ENCODE assay signal across 8 cellular contexts in the genomic region with DNA sequence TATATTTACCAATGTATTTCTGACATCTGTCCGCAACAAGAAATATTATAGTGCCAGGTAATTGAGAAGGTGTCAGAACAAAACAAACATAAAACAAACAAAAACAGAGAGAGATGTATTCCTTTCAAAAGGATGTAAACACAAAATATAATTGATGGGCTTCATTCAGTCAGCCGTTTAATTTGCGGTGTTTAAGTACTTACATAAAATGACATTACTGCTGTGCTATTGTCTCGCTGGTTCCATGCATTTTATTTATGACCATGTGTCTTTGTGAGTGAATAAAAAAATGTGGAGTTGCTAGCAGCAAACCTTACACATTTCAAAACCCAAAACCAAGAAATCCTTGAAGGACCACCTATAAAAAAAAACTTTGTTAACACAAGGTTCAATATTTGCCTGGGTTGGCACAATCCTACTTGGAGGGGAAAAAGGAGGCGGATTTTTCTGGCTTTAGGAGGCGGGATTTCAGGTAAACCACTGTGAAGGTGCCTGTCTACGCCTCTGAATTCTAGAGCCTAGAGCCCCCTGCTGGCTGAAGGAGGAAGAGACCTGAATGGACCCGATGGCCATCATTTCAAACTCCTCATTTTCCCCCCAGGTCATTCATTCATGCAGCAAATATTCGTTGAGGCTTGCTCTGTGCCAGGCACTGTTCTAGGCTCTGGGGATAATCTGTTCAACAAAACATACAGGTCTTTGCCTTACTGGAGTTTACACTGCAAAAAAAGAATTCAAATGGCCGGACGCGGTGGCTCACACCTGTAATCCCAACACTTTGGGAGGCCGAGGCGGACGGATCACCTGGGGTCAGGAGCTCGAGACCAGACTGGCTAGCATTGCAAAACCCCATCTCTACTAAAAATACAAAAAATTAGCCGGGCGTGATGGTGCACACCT.
A peak's percentile ranks its signal among the peaks of the same experiment; 100 is the strongest.
DNase-seq lines count a peak whose midpoint lies in the region; ATAC-seq and TF ChIP-seq lines count a peak whose summit lies in the region.

No MANE protein-coding gene starts in this region.

- no peaks in the 10 kb centered on the region for H3K36me3 ChIP-seq in DND-41 (ENCODE audit: insufficient read depth, low read length)

- H3K27me3 Mint-ChIP-seq in effector memory CD8-positive, alpha-beta T cell = peaks cover 50 to 52% of the 10 kb centered on the region in 2 donors
- H3K27me3 Mint-ChIP-seq in naive B cell = peaks cover 68 to 82% (median 81%) of the 10 kb centered on the region in 3 donors

- no peak overlapping the region for H3K4me2 ChIP-seq in DND-41 (ENCODE audit: insufficient read depth, low read length)

- H3K27me3 ChIP-seq in DND-41 (ENCODE audit: insufficient read depth, low read length, poor library complexity) = peaks cover under 1% of the 10 kb centered on the region

- no peak overlapping the region for H3K9ac ChIP-seq in DND-41 (ENCODE audit: low read depth, low read length)

- no peak overlapping the region for H3K27ac Mint-ChIP-seq in effector memory CD8-positive, alpha-beta T cell
- H3K27ac Mint-ChIP-seq in naive B cell = peak overlapping the region in 2 of 6 donors; percentile 53 to 69

- H3K27ac ChIP-seq in DND-41 (ENCODE audit: low read length) = no peak overlapping the region

- no peaks in the 10 kb centered on the region for H3K9me3 Mint-ChIP-seq in effector memory CD8-positive, alpha-beta T cell
- H3K9me3 Mint-ChIP-seq in naive B cell = peaks cover 0 to 5% (median 0%) of the 10 kb centered on the region in 7 donors

- peak; percentile 83 for TF ChIP-seq CTCF in DND-41 (IDR thresholded peaks at IDR 0.05; ENCODE audit: borderline replicate concordance, extremely low read depth, low read length, poor library complexity, severe bottlenecking)

- ATAC-seq in DND-41 (ENCODE audit: insufficient read depth, low read depth) (peak; percentile 78), HG03175 (IDR thresholded peaks at IDR 0.05; ENCODE audit: unreplicated experiment) (peak; percentile 72), naive B cell (ENCODE audit: low read depth in 2 of 2) (peak; percentile 76 to 80), HG03565 (IDR thresholded peaks at IDR 0.05; ENCODE audit: unreplicated experiment) (no peak)
- ATAC-seq in effector memory CD8-positive, alpha-beta T cell (replicated peaks) = peak; percentile 74

- no peaks in the 10 kb centered on the region for H3K79me2 ChIP-seq in DND-41 (ENCODE audit: insufficient read depth, low read length)

- no peak overlapping the region for H3K4me3 ChIP-seq in DND-41 (ENCODE audit: low read depth in 1 of 2, low read length in 2 of 2)

- peak; percentile 60 for DNase-seq in DND-41
- peak; percentile 49 for DNase-seq in NCI-H526 treated with DMSO at 0.1 percent for 48 hours (lab: John Stamatoyannopoulos, UW)
- DNase-seq in activated CD4-positive, alpha-beta T cell treated with anti-CD3 and anti-CD28 coated beads, Interleukin-2, amount 50 U/mL, for 48 hours = peak; percentile 78 to 85
- peak; percentile 64 to 69 (median 69) for DNase-seq in effector memory CD8-positive, alpha-beta T cell
- DNase-seq in naive B cell = peak; percentile 56
- peak; percentile 63 for DNase-seq in stimulated activated naive CD4-positive, alpha-beta T cell treated with Interleukin-2 at 50 U/mL for 16 hours (lab: John Stamatoyannopoulos, UW)

- peaks cover 12% of the 10 kb centered on the region; the same call in 1 of the 2 replicates for H3K4me1 ChIP-seq in DND-41 (ENCODE audit: insufficient read depth, low read length)

- peaks cover 8% of the 10 kb centered on the region for H3K36me3 Mint-ChIP-seq in effector memory CD8-positive, alpha-beta T cell (ENCODE audit: insufficient read depth)
- no peaks in the 10 kb centered on the region for H3K36me3 Mint-ChIP-seq in naive B cell

- no peak overlapping the region for H3K4me3 Mint-ChIP-seq in effector memory CD8-positive, alpha-beta T cell
- no peak overlapping the region for H3K4me3 Mint-ChIP-seq in naive B cell

- H3K4me1 Mint-ChIP-seq in effector memory CD8-positive, alpha-beta T cell (ENCODE audit: low read depth in 2 of 2) = no peaks in the 10 kb centered on the region
- peaks cover 4 to 8% (median 8%) of the 10 kb centered on the region in 3 donors for H3K4me1 Mint-ChIP-seq in naive B cell

- no peak overlapping the region for H2AFZ ChIP-seq in DND-41 (ENCODE audit: low read depth, low read length)

- H4K20me1 ChIP-seq in DND-41 (ENCODE audit: insufficient read depth, low read length) = no peaks in the 10 kb centered on the region

- H3K9me3 ChIP-seq in DND-41 (ENCODE audit: insufficient read depth, low read length, severe bottlenecking) = no peaks in the 10 kb centered on the region
